23 cellular contexts compared by ENCODE assay signal in genomic region chrX:11751261-11751660, GRCh38.
"Had no signal": no experiment of that assay in that cellular context is flagged by ENCODE, and none has a peak within 500 bp of the region (broad histone marks: within the 10 kb centered on the region; RNA-seq: fewer than 3 reads in every experiment).

No MANE protein-coding gene starts in this region.

- H3K9me3 ChIP-seq: left ventricle myocardium inferior, lower lobe of right lung, ovary, right atrium auricular region, sigmoid colon, testis, tibial nerve had no signal

- H3K27me3 ChIP-seq: hepatocyte, ovary, right atrium auricular region, sigmoid colon, testis, tibial nerve had no signal

- DNase-seq: effector CD4-positive, alpha-beta T cell; endodermal cell; erythroblast; foreskin keratinocyte; head of caudate nucleus; kidney; left cardiac atrium; left ventricle myocardium inferior; lower lobe of right lung; natural killer cell; nucleus accumbens; ovary; sigmoid colon; stimulated activated CD4-positive, alpha-beta T cell treated with anti-CD3 and anti-CD28 coated beads, Interleukin-2, amount 100 ng/mL, for 24 hours; stimulated activated CD4-positive, alpha-beta T cell treated with anti-CD3 and anti-CD28 coated beads, Interleukin-4, amount 100 ng/mL, for 4 hours; stimulated activated naive B cell treated with anti-CD40 and anti-IgM and Interleukin-4, amounts not matched to agents 10 μg/mL and 1 μg/mL and 100 μg/mL, for 72 hours; stimulated activated naive CD8-positive, alpha-beta T cell treated with anti-CD3 and anti-CD28 coated beads, Interleukin-15, amount 100 ng/mL, for 72 hours; testis had no signal

- H3K27ac ChIP-seq: foreskin keratinocyte, hepatocyte, left ventricle myocardium inferior, lower lobe of right lung, ovary, right atrium auricular region, sigmoid colon, skin epidermis, testis, tibial nerve had no signal

- FAIRE-seq: endothelial cell of umbilical vein had no signal

- H3K36me3 ChIP-seq: left ventricle myocardium inferior, lower lobe of right lung, ovary, right atrium auricular region, sigmoid colon, tibial nerve had no signal

- H3K4me1 ChIP-seq: foreskin keratinocyte, left ventricle myocardium inferior, lower lobe of right lung, right atrium auricular region, sigmoid colon, testis, tibial nerve had no signal

- ATAC-seq: foreskin keratinocyte; left cardiac atrium; lower lobe of right lung; natural killer cell; stimulated activated naive B cell treated with anti-CD40 and anti-IgM and Interleukin-4, amounts not matched to agents 10 μg/mL and 1 μg/mL and 100 μg/mL, for 72 hours; stimulated activated naive CD8-positive, alpha-beta T cell treated with anti-CD3 and anti-CD28 coated beads, Interleukin-15, amount 100 ng/mL, for 72 hours had no signal

- H3K4me3 ChIP-seq: hepatocyte, left ventricle myocardium inferior, lower lobe of right lung, ovary, right atrium auricular region, sigmoid colon, skin epidermis, testis, tibial nerve had no signal
